Comparison of ENCODE assay signal across 15 cellular contexts in the genomic region with DNA sequence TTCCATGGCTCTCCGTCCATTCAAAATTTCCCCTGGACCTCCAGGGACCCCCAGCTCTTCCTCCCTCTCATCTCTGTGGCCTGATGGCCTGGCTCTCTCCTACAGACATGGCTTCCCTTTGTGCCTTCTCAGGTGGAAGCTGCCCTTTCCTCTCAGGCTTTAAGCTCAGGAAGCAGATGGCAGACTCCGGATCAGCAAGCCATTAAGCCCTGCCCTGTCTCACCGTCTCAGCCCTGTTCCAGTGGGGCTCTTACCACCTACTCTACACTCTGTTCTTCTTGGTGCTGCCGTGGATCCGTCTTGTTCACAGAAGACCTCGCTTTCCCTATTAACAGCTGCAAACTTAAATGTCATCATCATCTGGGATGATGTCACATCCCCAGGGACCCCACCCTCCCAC. TPM values are rescaled to one million over a fixed set of nuclear protein-coding genes. Genes with fewer than 3 reads are reported as not detected.
A peak's percentile ranks its signal among the peaks of the same experiment; 100 is the strongest.
DNase-seq lines count a peak whose midpoint lies in the region; ATAC-seq, FAIRE-seq and TF ChIP-seq lines count a peak whose summit lies in the region.
"Had no signal": no experiment of that assay in that cellular context is flagged by ENCODE, and none has a peak within 500 bp of the region (broad histone marks: within the 10 kb centered on the region; RNA-seq: fewer than 3 reads in every experiment).

No MANE protein-coding gene starts in this region.

- H3K4me1 ChIP-seq in GM23248 (ENCODE audit: insufficient read depth) = peaks cover 4% of the 10 kb centered on the region; the same call in 1 of the 2 replicates
- peaks cover 0 to 3% (median 2%) of the 10 kb centered on the region in 4 experiments; a peak in 5 of 7 replicates for H3K4me1 ChIP-seq in H1 (replicated peaks in 1 of 4; ENCODE audit: control insufficient read depth in 3 of 4, insufficient read depth in 4 of 4, low read length in 3 of 4)
- H3K4me1 ChIP-seq: HAP-1 had no signal

- H3K4me2 ChIP-seq in GM23248 (ENCODE audit: unreplicated experiment) (no peak overlapping the region), H1 (ENCODE audit: insufficient read depth in 1 of 2, low read depth in 2 of 2, low read length in 2 of 2) (no peak overlapping the region)

- H3K79me2 ChIP-seq in GM23248 (ENCODE audit: insufficient read depth) (no peaks in the 10 kb centered on the region), H1 (ENCODE audit: control insufficient read depth in 1 of 2, insufficient read depth in 2 of 2, low read length in 2 of 2) (no peaks in the 10 kb centered on the region)

- POLR2A ChIA-PET in H1 (lab: Charles Lee; ENCODE audit: partially characterized antibody) = interaction anchor here (1.2 to 1.6 kb wide), 4 partner anchors 13 to 158 kb away, joined by 3 to 4 read pairs (median 3); a partner anchor contains a TSS
- POLR2A ChIA-PET in activated CD4-positive, alpha-beta memory T cell treated with anti-CD3 and anti-CD28 coated beads, Interleukin-2, amount 10 ng/mL, durations not matched to agents 7 days and 5 days (lab: Charles Lee) = no interaction called here

- TF ChIP-seq RAD21 in H1 (IDR thresholded peaks at IDR 0.05 in 1 of 2, conservative IDR thresholded peaks at IDR 0.05 in 1 of 2; ENCODE audit: low read depth in 2 of 2, low read length in 2 of 2) = no peak

- ATAC-seq in HG02938 (IDR thresholded peaks at IDR 0.05; ENCODE audit: unreplicated experiment) = no peak

- peak overlapping the region; percentile 44; the same call in 1 of the 2 replicates for H2BK5ac ChIP-seq in H1 (ENCODE audit: low read depth, low read length)

- no peak for FAIRE-seq in H1 (lab: Jason Lieb, UNC)

- H3K18ac ChIP-seq in H1 (ENCODE audit: extremely low read depth, low read length) = peak overlapping the region; percentile 65; the same call in 1 of the 2 replicates

- H3K27ac Mint-ChIP-seq in activated CD4-positive, alpha-beta memory T cell treated with anti-CD3 and anti-CD28 coated beads, Interleukin-2, amount 10 ng/mL, durations not matched to agents 7 days and 5 days = no peak overlapping the region
- H3K27ac Mint-ChIP-seq: CD4-positive, alpha-beta memory T cell had no signal

- no peaks in the 10 kb centered on the region for H3K9me2 ChIP-seq in GM23248 (ENCODE audit: insufficient read depth)

- H2BK12ac ChIP-seq in H1 (ENCODE audit: low read depth, low read length) = peak overlapping the region; percentile 84; the same call in 1 of the 2 replicates

- TF ChIP-seq EP300 in H1 (IDR thresholded peaks at IDR 0.05; ENCODE audit: borderline replicate concordance in 1 of 2, low read depth in 2 of 2, low read length in 2 of 2) = no peak

- no peaks in the 10 kb centered on the region for H3K4me1 Mint-ChIP-seq in activated CD4-positive, alpha-beta memory T cell treated with anti-CD3 and anti-CD28 coated beads, Interleukin-2, amount 10 ng/mL, durations not matched to agents 7 days and 5 days
- H3K4me1 Mint-ChIP-seq: CD4-positive, alpha-beta memory T cell had no signal

- no peaks in the 10 kb centered on the region for H3K9me3 Mint-ChIP-seq in activated CD4-positive, alpha-beta memory T cell treated with anti-CD3 and anti-CD28 coated beads, Interleukin-2, amount 10 ng/mL, durations not matched to agents 7 days and 5 days
- H3K9me3 Mint-ChIP-seq: CD4-positive, alpha-beta memory T cell had no signal

- H3K14ac ChIP-seq in H1 (ENCODE audit: insufficient read length) = no peak overlapping the region

- no peak for TF ChIP-seq POLR2A in H1 (IDR thresholded peaks at IDR 0.05; ENCODE audit: control extremely low read depth in 1 of 2, low read depth in 2 of 2, low read length in 2 of 2)

- H3K4ac ChIP-seq in H1 (replicated peaks; ENCODE audit: insufficient read length, low read depth, low read length) = no peak overlapping the region

- H3K9me3 ChIP-seq in GM23248 (ENCODE audit: low read depth) (no peaks in the 10 kb centered on the region), H1 (ENCODE audit: insufficient read depth in 2 of 2, low read depth in 1 of 2, low read length in 1 of 2) (peaks cover 0 to 2% of the 10 kb centered on the region in 2 experiments; a peak in 2 of 4 replicates)
- H3K9me3 ChIP-seq: HAP-1 had no signal

- H3K9ac ChIP-seq in GM23248 (no peak overlapping the region), H1 (replicated peaks in 1 of 4; ENCODE audit: extremely low read depth in 1 of 4, low read depth in 3 of 4, low read length in 3 of 4) (no peak overlapping the region)

- H4K8ac ChIP-seq in H1 (ENCODE audit: extremely low read depth, insufficient read depth, low read length) = no peak overlapping the region

- no peak overlapping the region for H3K23ac ChIP-seq in H1 (ENCODE audit: insufficient read length)

- DNase-seq in GM23248 (no peak), NCI-H2171 treated with DMSO at 0.1 percent for 48 hours (lab: John Stamatoyannopoulos, UW) (peak; percentile 77), H1 (ENCODE audit: low read depth in 1 of 2, low spot score in 2 of 2) (no peak), retina (peak; percentile 35), GM20000 (ENCODE audit: low spot score) (no peak)
- DNase-seq in activated CD4-positive, alpha-beta memory T cell treated with anti-CD3 and anti-CD28 coated beads, Interleukin-2, amount 10 ng/mL, durations not matched to agents 7 days and 5 days = no peak
- DNase-seq: CD4-positive, alpha-beta memory T cell; NCI-H1436 treated with DMSO at 0.1 percent for 48 hours; NCI-H2081 treated with DMSO at 0.1 percent for 48 hours; NCI-H345; NCI-H748 treated with DMSO at 0.1 percent for 48 hours; Right ventricle myocardium superior had no signal

- H3K27me3 ChIP-seq in GM23248 (replicated peaks; ENCODE audit: insufficient read depth) (peaks cover 12% of the 10 kb centered on the region; the same call in 1 of the 2 replicates), H1 (replicated peaks in 1 of 4; ENCODE audit: control insufficient read depth in 3 of 4, extremely low read depth in 1 of 4, insufficient read depth in 3 of 4, low read length in 3 of 4) (no peaks in the 10 kb centered on the region)

- H3F3A ChIP-seq in GM23248 (ENCODE audit: insufficient read depth) = no peaks in the 10 kb centered on the region

- H2BK120ac ChIP-seq in H1 (replicated peaks; ENCODE audit: low read depth, low read length) = no peak overlapping the region

- H3K56ac ChIP-seq in H1 (replicated peaks; ENCODE audit: insufficient read length, low read depth, low read length) = no peak overlapping the region

- H3K4me3 ChIP-seq in GM23248 = no peak overlapping the region
- no peak overlapping the region for H3K4me3 ChIP-seq in H1 (ENCODE audit: extremely low read depth in 1 of 4, insufficient read depth in 2 of 4, low read depth in 3 of 4, low read length in 4 of 4)
- H3K4me3 ChIP-seq: HAP-1 had no signal

- no peak overlapping the region for H2BK20ac ChIP-seq in H1 (ENCODE audit: low read length)

- H3K23me2 ChIP-seq in H1 (ENCODE audit: low read depth, low read length) = no peaks in the 10 kb centered on the region

- H3K27ac ChIP-seq in GM23248 (no peak overlapping the region), H1 (ENCODE audit: low read depth, low read length) (no peak overlapping the region)

- H3K79me1 ChIP-seq in H1 (ENCODE audit: low read depth, low read length) = no peaks in the 10 kb centered on the region

- H3K27me3 Mint-ChIP-seq in activated CD4-positive, alpha-beta memory T cell treated with anti-CD3 and anti-CD28 coated beads, Interleukin-2, amount 10 ng/mL, durations not matched to agents 7 days and 5 days = peaks cover 9% of the 10 kb centered on the region

- no peaks in the 10 kb centered on the region for H3K36me3 ChIP-seq in GM23248 (ENCODE audit: low read depth)
- 0 out of 8 replicates have a peak, but pooled peaks cover 0 to 2% (median 0%) of the 10 kb centered on the region in 4 experiments for H3K36me3 ChIP-seq in H1 (ENCODE audit: control insufficient read depth in 2 of 4, insufficient read depth in 4 of 4, low read length in 3 of 4)
- H3K36me3 ChIP-seq: HAP-1 had no signal

- H3K36me3 Mint-ChIP-seq in activated CD4-positive, alpha-beta memory T cell treated with anti-CD3 and anti-CD28 coated beads, Interleukin-2, amount 10 ng/mL, durations not matched to agents 7 days and 5 days (ENCODE audit: low read depth) = no peaks in the 10 kb centered on the region
- H3K36me3 Mint-ChIP-seq: CD4-positive, alpha-beta memory T cell had no signal

- H4K91ac ChIP-seq in H1 (replicated peaks; ENCODE audit: insufficient read length, low read length) = peak overlapping the region; percentile 81

- H2BK15ac ChIP-seq in H1 (ENCODE audit: low read length) = peak overlapping the region; percentile 92; the same call in 1 of the 2 replicates

- H4K20me1 ChIP-seq in GM23248 (ENCODE audit: insufficient read depth) = no peaks in the 10 kb centered on the region
- H4K20me1 ChIP-seq in H1 (replicated peaks in 1 of 2; ENCODE audit: control insufficient read depth in 1 of 2, insufficient read depth in 2 of 2, low read length in 2 of 2) = no peaks in the 10 kb centered on the region

- no peak overlapping the region for H4K5ac ChIP-seq in H1 (ENCODE audit: insufficient read length, low read depth, low read length)

- in situ Hi-C loops in GM23248 (cut with MboI) = loop anchor here (25.0 kb wide), 1 partner anchor 348 kb away; no protein-coding TSS in a partner anchor

- CTCF ChIA-PET in H1 (lab: Charles Lee; ENCODE audit: partially characterized antibody) = interaction anchor here (0.6 to 18.2 kb wide), 37 partner anchors 8 to 603 kb away, joined by 3 to 181 read pairs (median 7); no protein-coding TSS in a partner anchor
- CTCF ChIA-PET in activated CD4-positive, alpha-beta memory T cell treated with anti-CD3 and anti-CD28 coated beads, Interleukin-2, amount 10 ng/mL, durations not matched to agents 7 days and 5 days (lab: Charles Lee) = interaction anchor here (1.4 kb wide), 1 partner anchor 41 kb away, joined by 4 read pairs; no protein-coding TSS in a partner anchor

- TF ChIP-seq CTCF in H1 (IDR thresholded peaks at IDR 0.05; ENCODE audit: control extremely low read depth in 1 of 3, insufficient read depth in 1 of 3, low read depth in 1 of 3, low read length in 3 of 3) (no peak), GM20000 (IDR thresholded peaks at IDR 0.05; ENCODE audit: extremely low read depth, missing control alignments) (no peak)

- no peak overlapping the region for H3K4me3 Mint-ChIP-seq in activated CD4-positive, alpha-beta memory T cell treated with anti-CD3 and anti-CD28 coated beads, Interleukin-2, amount 10 ng/mL, durations not matched to agents 7 days and 5 days
- H3K4me3 Mint-ChIP-seq: CD4-positive, alpha-beta memory T cell had no signal

- H2AK5ac ChIP-seq in H1 (ENCODE audit: low read depth, low read length) = 0 out of 2 replicates have a peak overlapping the region, but pooled peaks have one; percentile 42

- WGBS in GM23248 (ENCODE audit: low coverage in 1 of 2, low lambda C conversion rate in 2 of 2, missing lambda C conversion rate in 2 of 2), 2 experiments = 44 to 49% methylated on average over 6 of the region's 6 CpGs
- 95% methylated on average over 6 of the region's 6 CpGs; no CpG with 5 or more reads in 1 of the 2 experiments for WGBS in H1 (ENCODE audit: extremely low coverage in 1 of 2, insufficient coverage in 1 of 2, insufficient read length in 1 of 2, insufficient replicate concordance in 2 of 2, low coverage in 1 of 2, low lambda C conversion rate in 2 of 2, missing lambda C conversion rate in 1 of 2), 2 experiments

- H2AFZ ChIP-seq in GM23248 (0 out of 2 replicates have a peak overlapping the region, but pooled peaks have one; percentile 10), H1 (ENCODE audit: low read length) (no peak overlapping the region)

RNA-seq across cellular contexts. Expression of a gene that starts 33.1 kb away (rescaled TPM):
- 105 and 156 TPM in 2 replicates for total RNA-seq in GM23248 (2014; rRNA removed; shearing (Covaris generic))
- 95.2 and 103 TPM in 2 replicates for polyA plus RNA-seq in GM23248 (2016; fragmentation: Nextera tagmentation; extraction: Ambion mirVana)
- 168 and 178 TPM in 2 replicates for total RNA-seq in H1 (2021; fragmentation: NEBNext Ultra II Directional; extraction: Animal tissue kit (Norgen Biotek cat#: 25700))
- polyA plus RNA-seq in H1 (2011; rRNA removed) = 258 and 287 TPM in 2 replicates
- 273 TPM for polyA plus RNA-seq in H1 (2011; cell fraction: cytosol; rRNA removed)
- polyA plus RNA-seq in H1 (2011; cell fraction: nucleus; rRNA removed) = 288 TPM
- polyA plus RNA-seq in H1 (2012, experiment 1 of 2) = 283 to 375 TPM (median 345 TPM) in 4 replicates
- 241 TPM for polyA plus RNA-seq in H1 (2012, experiment 2 of 2)
- 424 TPM for polyA plus RNA-seq in H1 (2013, experiment 1 of 2)
- polyA plus RNA-seq in H1 (2013, experiment 2 of 2) = 546 TPM
- 253 and 295 TPM in 2 replicates for polyA minus RNA-seq in H1 (2011; rRNA and poly(A)+ RNA removed)
- polyA minus RNA-seq in H1 (2011; cell fraction: cytosol; rRNA and poly(A)+ RNA removed) = 120 TPM
- 120 TPM for polyA minus RNA-seq in H1 (2011; cell fraction: nucleus; rRNA and poly(A)+ RNA removed)
- total RNA-seq in activated CD4-positive, alpha-beta memory T cell treated with anti-CD3 and anti-CD28 coated beads, Interleukin-2, amount 10 ng/mL, durations not matched to agents 7 days and 5 days = 10 to 100 TPM; 65.1 to 66.5 TPM

RNA-seq across cellular contexts. Expression of a gene that starts 33.6 kb away (rescaled TPM):
- total RNA-seq in GM23248 (2014; rRNA removed; shearing (Covaris generic)) = 12.3 and 22.9 TPM in 2 replicates
- polyA plus RNA-seq in GM23248 (2016; fragmentation: Nextera tagmentation; extraction: Ambion mirVana) (58.7 and 60.0 TPM in 2 replicates), H1 (2011; rRNA removed) (58.2 and 78.6 TPM in 2 replicates)
- 43.5 and 51.5 TPM in 2 replicates for total RNA-seq in H1 (2021; fragmentation: NEBNext Ultra II Directional; extraction: Animal tissue kit (Norgen Biotek cat#: 25700))
- polyA plus RNA-seq in H1 (2011; cell fraction: cytosol; rRNA removed) = 56.9 TPM
- 14.9 TPM for polyA plus RNA-seq in H1 (2011; cell fraction: nucleus; rRNA removed)
- polyA plus RNA-seq in H1 (2012, experiment 1 of 2) = 29.6 to 43.0 TPM (median 33.9 TPM) in 4 replicates
- polyA plus RNA-seq in H1 (2012, experiment 2 of 2) = 100 TPM
- polyA plus RNA-seq in H1 (2013, experiment 1 of 2) = 37.6 TPM
- 40.2 TPM for polyA plus RNA-seq in H1 (2013, experiment 2 of 2)
- polyA minus RNA-seq in H1 (2011; rRNA and poly(A)+ RNA removed) = 13.1 and 13.7 TPM in 2 replicates
- polyA minus RNA-seq in H1 (2011; cell fraction: cytosol; rRNA and poly(A)+ RNA removed) = 20.4 TPM
- 8.2 TPM for polyA minus RNA-seq in H1 (2011; cell fraction: nucleus; rRNA and poly(A)+ RNA removed)
- total RNA-seq in activated CD4-positive, alpha-beta memory T cell treated with anti-CD3 and anti-CD28 coated beads, Interleukin-2, amount 10 ng/mL, durations not matched to agents 7 days and 5 days = 10 to 100 TPM; 25.8 to 32.1 TPM

RNA-seq across cellular contexts. Expression of a gene that starts 34.0 kb away (rescaled TPM):
- not detected in 2 replicates for total RNA-seq in GM23248 (2014; rRNA removed; shearing (Covaris generic))
- not detected in 2 replicates for polyA plus RNA-seq in GM23248 (2016; fragmentation: Nextera tagmentation; extraction: Ambion mirVana)
- 3.0 and 3.5 TPM in 2 replicates for total RNA-seq in H1 (2021; fragmentation: NEBNext Ultra II Directional; extraction: Animal tissue kit (Norgen Biotek cat#: 25700))
- polyA plus RNA-seq in H1 (2011; rRNA removed) = 2.5 and 3.2 TPM in 2 replicates
- polyA plus RNA-seq in H1 (2011; cell fraction: cytosol; rRNA removed) = 2.4 TPM
- 2.9 TPM for polyA plus RNA-seq in H1 (2011; cell fraction: nucleus; rRNA removed)
- polyA plus RNA-seq in H1 (2012, experiment 1 of 2) = 1.7 to 3.5 TPM (median 2.9 TPM) in 4 replicates
- 2.8 TPM for polyA plus RNA-seq in H1 (2012, experiment 2 of 2)
- 3.0 TPM for polyA plus RNA-seq in H1 (2013, experiment 1 of 2)
- polyA plus RNA-seq in H1 (2013, experiment 2 of 2) = 2.5 TPM
- 1.5 and 2.5 TPM in 2 replicates for polyA minus RNA-seq in H1 (2011; rRNA and poly(A)+ RNA removed)
- 1.8 TPM for polyA minus RNA-seq in H1 (2011; cell fraction: cytosol; rRNA and poly(A)+ RNA removed)
- 0.90 TPM for polyA minus RNA-seq in H1 (2011; cell fraction: nucleus; rRNA and poly(A)+ RNA removed)
- total RNA-seq in activated CD4-positive, alpha-beta memory T cell treated with anti-CD3 and anti-CD28 coated beads, Interleukin-2, amount 10 ng/mL, durations not matched to agents 7 days and 5 days = not detected
- total RNA-seq: CD4-positive, alpha-beta memory T cell; HT1080; Right ventricle myocardium superior had no signal
- polyA plus RNA-seq: CD4-positive, alpha-beta memory T cell had no signal

Comparison
In these comparisons a context has a peak if more than half of its experiments do, and no peak if none do; other contexts are left out.
1. DNase-seq: peak in NCI-H2171 treated with DMSO at 0.1 percent for 48 hours (single experiment) and retina (single experiment); none in GM23248 (single experiment), H1 (0 of 2), activated CD4-positive, alpha-beta memory T cell treated with anti-CD3 and anti-CD28 coated beads, Interleukin-2, amount 10 ng/mL, durations not matched to agents 7 days and 5 days (single experiment) and GM20000 (single experiment).